6 cellular contexts compared by ENCODE assay signal in the genomic region with DNA sequence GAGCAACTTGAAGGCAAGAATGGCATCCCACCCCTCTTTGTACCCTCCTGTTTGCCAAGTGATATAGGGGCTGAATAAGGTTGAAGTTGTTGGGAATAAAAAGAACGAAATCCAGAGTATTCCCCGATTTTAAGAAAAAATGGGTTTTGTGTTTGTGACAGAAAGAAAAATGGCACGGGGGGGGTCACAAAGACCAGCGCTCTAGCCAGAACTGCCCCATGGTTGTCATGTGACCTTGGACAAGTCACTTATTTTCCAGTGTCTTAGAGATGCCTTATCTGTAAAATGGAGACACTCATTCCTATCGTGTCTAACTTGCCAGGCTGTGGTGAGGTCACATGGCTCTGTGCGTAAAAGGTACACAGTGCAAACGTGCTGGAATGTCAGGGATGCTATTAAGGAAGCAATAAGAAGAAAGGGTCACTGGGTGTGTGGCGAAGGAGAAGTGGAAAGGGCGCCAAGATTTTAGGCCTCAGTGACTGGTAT. TPM values are rescaled to one million over a fixed set of nuclear protein-coding genes. Genes with fewer than 3 reads are reported as not detected.
A peak's percentile ranks its signal among the peaks of the same experiment; 100 is the strongest.
DNase-seq lines count a peak whose midpoint lies in the region; ATAC-seq and TF ChIP-seq lines count a peak whose summit lies in the region.

No MANE protein-coding gene starts in this region.

- no peaks in the 10 kb centered on the region for H3K9me3 Mint-ChIP-seq in activated naive CD8-positive, alpha-beta T cell treated with anti-CD3 and anti-CD28 coated beads, Interleukin-2, amount 50 U/mL, for 24 hours

- no peaks in the 10 kb centered on the region for H3K36me3 ChIP-seq in H7 (replicated peaks; ENCODE audit: control insufficient read depth, insufficient read depth, low read length)
- no peaks in the 10 kb centered on the region for H3K36me3 ChIP-seq in mucosa of descending colon (ENCODE audit: low read depth)

- intact Hi-C loops in mucosa of descending colon (cut with DNase I, micrococcal nuclease): no loop called here

- peaks cover 4% of the 10 kb centered on the region for H3K27me3 Mint-ChIP-seq in activated naive CD8-positive, alpha-beta T cell treated with anti-CD3 and anti-CD28 coated beads, Interleukin-2, amount 50 U/mL, for 24 hours

- no peak for DNase-seq in H7
- no peak for DNase-seq in activated naive CD8-positive, alpha-beta T cell treated with anti-CD3 and anti-CD28 coated beads, Interleukin-2, amount 50 U/mL, for 24 hours
- peak in 2 of 3 donors; percentile 57 to 81 for DNase-seq in mucosa of descending colon
- DNase-seq in amniotic stem cell (lab: John Stamatoyannopoulos, UW): no peak
- no peak for DNase-seq in cerebellar cortex (ENCODE audit: low spot score)

- no peak for ATAC-seq in activated naive CD8-positive, alpha-beta T cell treated with anti-CD3 and anti-CD28 coated beads, Interleukin-2, amount 50 U/mL, for 24 hours
- ATAC-seq in mucosa of descending colon: peak; percentile 38
- ATAC-seq in HG02840 (IDR thresholded peaks at IDR 0.05; ENCODE audit: low FRiP score, unreplicated experiment): no peak

- H3K4me3 ChIP-seq in H7 (ENCODE audit: insufficient read depth, low read depth, low read length) (peak overlapping the region; percentile 68), mucosa of descending colon (peak overlapping the region; percentile 39)

- no peak for TF ChIP-seq CTCF in mucosa of descending colon (IDR thresholded peaks at IDR 0.05)

- H3K27me3 ChIP-seq in H7 (ENCODE audit: control insufficient read depth, insufficient read depth, low read length): no peaks in the 10 kb centered on the region

- peaks cover 33% of the 10 kb centered on the region for H3K4me1 ChIP-seq in mucosa of descending colon (ENCODE audit: low read depth)

- H3K36me3 Mint-ChIP-seq in activated naive CD8-positive, alpha-beta T cell treated with anti-CD3 and anti-CD28 coated beads, Interleukin-2, amount 50 U/mL, for 24 hours (ENCODE audit: low read depth): peaks cover 25% of the 10 kb centered on the region

- no peaks in the 10 kb centered on the region for H3K9me3 ChIP-seq in mucosa of descending colon

- peak overlapping the region; percentile 97 for H3K4me3 Mint-ChIP-seq in activated naive CD8-positive, alpha-beta T cell treated with anti-CD3 and anti-CD28 coated beads, Interleukin-2, amount 50 U/mL, for 24 hours

- H3K27ac Mint-ChIP-seq in activated naive CD8-positive, alpha-beta T cell treated with anti-CD3 and anti-CD28 coated beads, Interleukin-2, amount 50 U/mL, for 24 hours: peak overlapping the region; percentile 100

- peaks cover 52% of the 10 kb centered on the region for H3K4me1 Mint-ChIP-seq in activated naive CD8-positive, alpha-beta T cell treated with anti-CD3 and anti-CD28 coated beads, Interleukin-2, amount 50 U/mL, for 24 hours

RNA-seq across cellular contexts. Expression of a gene that starts 1.6 kb away (rescaled TPM):
- 4.1 and 4.6 TPM in 2 replicates for total RNA-seq in H7 (2014; rRNA removed; shearing (Covaris generic))
- 10 to 100 TPM; 36.7 to 98.2 (median 37.0) TPM for total RNA-seq in mucosa of descending colon

RNA-seq across cellular contexts. Expression of a gene that starts 11.2 kb away (rescaled TPM):
- 1.5 and 6.0 TPM in 2 replicates for total RNA-seq in H7 (2014; rRNA removed; shearing (Covaris generic))
- 10 to 100 TPM; 18.1 to 28.7 (median 26.3) TPM for total RNA-seq in mucosa of descending colon

RNA-seq across cellular contexts. Expression of a gene that starts 14.3 kb away (rescaled TPM):
- total RNA-seq in H7 (2014; rRNA removed; shearing (Covaris generic)): 24.1 and 28.6 TPM in 2 replicates
- 100 to 1,000 TPM; 205 to 562 (median 232) TPM for total RNA-seq in mucosa of descending colon

RNA-seq across cellular contexts. Expression of a gene that starts 15.0 kb away (rescaled TPM):
- 11.5 and 11.9 TPM in 2 replicates for total RNA-seq in H7 (2014; rRNA removed; shearing (Covaris generic))
- total RNA-seq in mucosa of descending colon: 1 to 10 TPM; 3.9 to 9.6 (median 4.5) TPM

Comparison
In these comparisons a context has a peak if more than half of its experiments do, and no peak if none do; other contexts are left out.
1. DNase-seq: peak in mucosa of descending colon (2 of 3); none in H7 (single experiment), activated naive CD8-positive, alpha-beta T cell treated with anti-CD3 and anti-CD28 coated beads, Interleukin-2, amount 50 U/mL, for 24 hours (single experiment), amniotic stem cell (single experiment) and cerebellar cortex (single experiment).